In genomic region chr19:52601974-52602366, GRCh38 we compare ENCODE assay signal across 8 cellular contexts. TPM values are rescaled to one million over a fixed set of nuclear protein-coding genes. Genes with fewer than 3 reads are reported as not detected.
A peak's percentile ranks its signal among the peaks of the same experiment; 100 is the strongest.
DNase-seq lines count a peak whose midpoint lies in the region; ATAC-seq and TF ChIP-seq lines count a peak whose summit lies in the region.
"Not testable (repeated sequence)": the region's sequence is repeated elsewhere in the genome, so short reads cannot be mapped to it uniquely, and the experiment has no call there.

No MANE protein-coding gene starts in this region.

- POLR2A ChIA-PET in SK-N-SH (lab: Yijun Ruan, JAX), result not testable (repeated sequence)

- H3F3A ChIP-seq in SK-N-SH (replicated peaks; ENCODE audit: insufficient read depth), result not testable (repeated sequence)

- H3K27ac ChIP-seq in SK-N-SH (ENCODE audit: low read depth in 2 of 2, low read length in 1 of 2), result not testable (repeated sequence)
- H3K27ac ChIP-seq in tibial artery, result peak overlapping the region; percentile 77 to 87

- not testable (repeated sequence) for H3K9me2 ChIP-seq in SK-N-SH

- H3K27me3 ChIP-seq in SK-N-SH (ENCODE audit: insufficient read depth); tibial artery: not testable (repeated sequence)

- not testable (repeated sequence) for TF ChIP-seq EP300 in SK-N-SH (IDR thresholded peaks at IDR 0.05; ENCODE audit: borderline replicate concordance in 1 of 2, low read depth in 1 of 2, low read length in 1 of 2)

- H3K27ac Mint-ChIP-seq in activated naive CD8-positive, alpha-beta T cell treated with anti-CD3 and anti-CD28 coated beads, Interleukin-2, amount 50 U/mL, for 24 hours, result peak overlapping the region; percentile 69
- peak overlapping the region; percentile 73 for H3K27ac Mint-ChIP-seq in osteocyte (ENCODE audit: unreplicated experiment)

- intact Hi-C loops in tibial artery (cut with DNase I; ENCODE audit: low total_unique reads), result loop anchor here (5.0 kb wide), 1 partner anchor 35 kb away; the partner anchor contains the start of gene ZNF83

- WGBS in SK-N-SH (ENCODE audit: low lambda C conversion rate), result 61% methylated on average over 3 of the region's 3 CpGs

- H3K27me3 Mint-ChIP-seq in activated naive CD8-positive, alpha-beta T cell treated with anti-CD3 and anti-CD28 coated beads, Interleukin-2, amount 50 U/mL, for 24 hours; osteocyte (ENCODE audit: unreplicated experiment): not testable (repeated sequence)

- H3K36me3 Mint-ChIP-seq in activated naive CD8-positive, alpha-beta T cell treated with anti-CD3 and anti-CD28 coated beads, Interleukin-2, amount 50 U/mL, for 24 hours (ENCODE audit: low read depth), result peaks cover 61% of the 10 kb centered on the region
- peaks cover 24% of the 10 kb centered on the region for H3K36me3 Mint-ChIP-seq in osteocyte (ENCODE audit: unreplicated experiment)

- peak overlapping the region; percentile 86 for H3K4me2 ChIP-seq in SK-N-SH

- not testable (repeated sequence) for TF ChIP-seq CTCF in LNCaP clone FGC (IDR thresholded peaks at IDR 0.05; ENCODE audit: control insufficient read depth, extremely low read depth, insufficient read depth); SK-N-SH (IDR thresholded peaks at IDR 0.05); tibial artery (IDR thresholded peaks at IDR 0.05)
- peak; percentile 45 for TF ChIP-seq CTCF in osteocyte (IDR thresholded peaks at IDR 0.05)

- H3K4me3 Mint-ChIP-seq in activated naive CD8-positive, alpha-beta T cell treated with anti-CD3 and anti-CD28 coated beads, Interleukin-2, amount 50 U/mL, for 24 hours, result peak overlapping the region; percentile 84
- H3K4me3 Mint-ChIP-seq in osteocyte (ENCODE audit: unreplicated experiment), result peak overlapping the region; percentile 86

- H2AFZ ChIP-seq in SK-N-SH (ENCODE audit: low read depth), result peak overlapping the region; percentile 94; the same call in 1 of the 2 replicates

- H3K4me3 ChIP-seq in LNCaP clone FGC (ENCODE audit: low read depth, low read length) (peak overlapping the region; percentile 70), SK-N-SH (ENCODE audit: low read depth in 2 of 2, low read length in 1 of 2) (peak overlapping the region; percentile 59 to 81), tibial artery (peak overlapping the region; percentile 59 to 64)

- not testable (repeated sequence) for H3K4me1 ChIP-seq in SK-N-SH (ENCODE audit: control insufficient read depth in 1 of 2, insufficient read depth in 2 of 2, low read depth in 1 of 2, low read length in 1 of 2)
- H3K4me1 ChIP-seq in tibial artery, result peaks cover 0 to 32% (median 12%) of the 10 kb centered on the region in 4 donors

- not testable (repeated sequence) for ATAC-seq in activated naive CD8-positive, alpha-beta T cell treated with anti-CD3 and anti-CD28 coated beads, Interleukin-2, amount 50 U/mL, for 24 hours

- H3K79me2 ChIP-seq in SK-N-SH (ENCODE audit: insufficient read depth), result not testable (repeated sequence)

- H3K9ac ChIP-seq in SK-N-SH, result peak overlapping the region; percentile 63; the same call in 1 of the 2 replicates

- peaks cover 37% of the 10 kb centered on the region for H3K9me3 Mint-ChIP-seq in activated naive CD8-positive, alpha-beta T cell treated with anti-CD3 and anti-CD28 coated beads, Interleukin-2, amount 50 U/mL, for 24 hours
- H3K9me3 Mint-ChIP-seq in osteocyte (ENCODE audit: unreplicated experiment), result peaks cover 19% of the 10 kb centered on the region

- not testable (repeated sequence) for H3K36me3 ChIP-seq in SK-N-SH (replicated peaks in 1 of 2; ENCODE audit: control insufficient read depth in 1 of 2, insufficient read depth in 2 of 2, low read length in 1 of 2); tibial artery

- CTCF ChIA-PET in SK-N-SH (lab: Yijun Ruan, JAX), result interaction anchor here (1.6 kb wide), 1 partner anchor 23 kb away, joined by 3 read pairs; no protein-coding TSS in a partner anchor

- DNase-seq in DMS53 (lab: John Stamatoyannopoulos, UW), result peak; percentile 36
- DNase-seq in LNCaP clone FGC (ENCODE audit: low read depth); SK-N-SH; activated naive CD8-positive, alpha-beta T cell treated with anti-CD3 and anti-CD28 coated beads, Interleukin-2, amount 50 U/mL, for 24 hours; osteocyte (ENCODE audit: extremely low spot score, unreplicated experiment); tibial artery: not testable (repeated sequence)
- peak; percentile 9 for DNase-seq in fibroblast of gingiva (ENCODE audit: low read depth)
- peak; percentile 49 for DNase-seq in left kidney (ENCODE audit: low read depth, low spot score)

- not testable (repeated sequence) for H3K9me3 ChIP-seq in SK-N-SH, tibial artery

- not testable (repeated sequence) for H4K20me1 ChIP-seq in SK-N-SH (ENCODE audit: insufficient read depth)

- TF ChIP-seq RAD21 in SK-N-SH (IDR thresholded peaks at IDR 0.05; ENCODE audit: low read length), result not testable (repeated sequence)

- H3K4me1 Mint-ChIP-seq in activated naive CD8-positive, alpha-beta T cell treated with anti-CD3 and anti-CD28 coated beads, Interleukin-2, amount 50 U/mL, for 24 hours, result peaks cover 29% of the 10 kb centered on the region
- peaks cover 19% of the 10 kb centered on the region for H3K4me1 Mint-ChIP-seq in osteocyte (ENCODE audit: unreplicated experiment)

RNA-seq across cellular contexts. Expression of gene ZNF701, which starts 31.9 kb away (rescaled TPM):
- 3.8 and 7.4 TPM in 2 replicates for polyA plus RNA-seq in SK-N-SH (2012; rRNA removed)
- 3.9 and 4.1 TPM in 2 replicates for polyA plus RNA-seq in SK-N-SH (2012; cell fraction: cytosol; rRNA removed)
- polyA plus RNA-seq in SK-N-SH (2012; cell fraction: nucleus; rRNA removed), result 6.6 and 11.9 TPM in 2 replicates
- 15.6 and 16.1 TPM in 2 replicates for total RNA-seq in osteocyte

RNA-seq across cellular contexts. Expression of gene ZNF83, which starts 36.2 kb away (rescaled TPM):
- 30.1 and 60.6 TPM in 2 replicates for polyA plus RNA-seq in SK-N-SH (2012; rRNA removed)
- 11.0 and 11.4 TPM in 2 replicates for polyA plus RNA-seq in SK-N-SH (2012; cell fraction: cytosol; rRNA removed)
- polyA plus RNA-seq in SK-N-SH (2012; cell fraction: nucleus; rRNA removed), result 139 and 292 TPM in 2 replicates
- total RNA-seq in osteocyte, result 55.6 and 58.1 TPM in 2 replicates
